1 cellular context compared by ENCODE assay signal in the genomic region with DNA sequence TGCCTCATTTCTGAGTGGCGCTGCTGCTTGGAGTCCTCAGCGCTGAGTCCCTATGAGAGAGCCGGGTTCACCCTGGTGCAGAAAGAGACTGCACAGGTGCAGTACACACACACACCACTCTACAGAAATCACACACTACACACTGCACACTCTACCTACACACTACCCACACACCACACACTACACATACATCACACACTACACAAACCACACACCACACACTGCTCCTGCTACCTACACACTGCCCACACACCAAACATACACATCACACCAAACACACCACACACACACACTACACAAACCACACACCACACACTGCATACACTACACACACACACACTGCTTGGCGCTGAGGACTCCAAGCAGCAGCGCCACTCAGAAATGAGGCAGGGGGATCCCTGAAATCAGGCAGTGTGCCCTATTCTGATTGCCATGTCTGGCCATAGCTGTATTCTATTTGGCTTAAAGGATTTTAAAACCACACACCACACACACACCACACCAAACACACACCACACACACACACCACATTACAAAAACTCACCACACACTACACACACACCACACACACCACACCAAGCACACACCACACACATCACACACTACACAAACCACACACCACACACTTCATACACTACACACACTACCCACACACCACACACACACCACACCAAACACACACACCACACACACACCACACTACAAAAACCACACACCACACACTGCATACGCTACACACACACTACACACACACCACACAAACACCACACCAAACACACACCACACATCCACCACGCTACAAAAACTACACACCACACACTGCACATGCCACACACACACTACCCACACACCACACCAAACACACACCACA.
A peak's percentile ranks its signal among the peaks of the same experiment; 100 is the strongest.
TF ChIP-seq lines count a peak whose summit lies in the region.

No MANE protein-coding gene starts in this region.

TF ChIP-seq in HEK293, 187 proteins besides CTCF, POLR2A, EP300 and RAD21 (continued from another document):
- TF ChIP-seq, protein P1, sequence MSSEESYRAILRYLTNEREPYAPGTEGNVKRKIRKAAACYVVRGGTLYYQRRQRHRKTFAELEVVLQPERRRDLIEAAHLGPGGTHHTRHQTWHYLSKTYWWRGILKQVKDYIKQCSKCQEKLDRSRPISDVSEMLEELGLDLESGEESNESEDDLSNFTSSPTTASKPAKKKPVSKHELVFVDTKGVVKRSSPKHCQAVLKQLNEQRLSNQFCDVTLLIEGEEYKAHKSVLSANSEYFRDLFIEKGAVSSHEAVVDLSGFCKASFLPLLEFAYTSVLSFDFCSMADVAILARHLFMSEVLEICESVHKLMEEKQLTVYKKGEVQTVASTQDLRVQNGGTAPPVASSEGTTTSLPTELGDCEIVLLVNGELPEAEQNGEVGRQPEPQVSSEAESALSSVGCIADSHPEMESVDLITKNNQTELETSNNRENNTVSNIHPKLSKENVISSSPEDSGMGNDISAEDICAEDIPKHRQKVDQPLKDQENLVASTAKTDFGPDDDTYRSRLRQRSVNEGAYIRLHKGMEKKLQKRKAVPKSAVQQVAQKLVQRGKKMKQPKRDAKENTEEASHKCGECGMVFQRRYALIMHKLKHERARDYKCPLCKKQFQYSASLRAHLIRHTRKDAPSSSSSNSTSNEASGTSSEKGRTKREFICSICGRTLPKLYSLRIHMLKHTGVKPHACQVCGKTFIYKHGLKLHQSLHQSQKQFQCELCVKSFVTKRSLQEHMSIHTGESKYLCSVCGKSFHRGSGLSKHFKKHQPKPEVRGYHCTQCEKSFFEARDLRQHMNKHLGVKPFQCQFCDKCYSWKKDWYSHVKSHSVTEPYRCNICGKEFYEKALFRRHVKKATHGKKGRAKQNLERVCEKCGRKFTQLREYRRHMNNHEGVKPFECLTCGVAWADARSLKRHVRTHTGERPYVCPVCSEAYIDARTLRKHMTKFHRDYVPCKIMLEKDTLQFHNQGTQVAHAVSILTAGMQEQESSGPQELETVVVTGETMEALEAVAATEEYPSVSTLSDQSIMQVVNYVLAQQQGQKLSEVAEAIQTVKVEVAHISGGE (tag by site-specific recombination; conservative IDR thresholded peaks at IDR 0.05; ENCODE audit: low read depth), result no peak
- TF ChIP-seq, protein P2, sequence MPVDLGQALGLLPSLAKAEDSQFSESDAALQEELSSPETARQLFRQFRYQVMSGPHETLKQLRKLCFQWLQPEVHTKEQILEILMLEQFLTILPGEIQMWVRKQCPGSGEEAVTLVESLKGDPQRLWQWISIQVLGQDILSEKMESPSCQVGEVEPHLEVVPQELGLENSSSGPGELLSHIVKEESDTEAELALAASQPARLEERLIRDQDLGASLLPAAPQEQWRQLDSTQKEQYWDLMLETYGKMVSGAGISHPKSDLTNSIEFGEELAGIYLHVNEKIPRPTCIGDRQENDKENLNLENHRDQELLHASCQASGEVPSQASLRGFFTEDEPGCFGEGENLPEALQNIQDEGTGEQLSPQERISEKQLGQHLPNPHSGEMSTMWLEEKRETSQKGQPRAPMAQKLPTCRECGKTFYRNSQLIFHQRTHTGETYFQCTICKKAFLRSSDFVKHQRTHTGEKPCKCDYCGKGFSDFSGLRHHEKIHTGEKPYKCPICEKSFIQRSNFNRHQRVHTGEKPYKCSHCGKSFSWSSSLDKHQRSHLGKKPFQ (tag by site-specific recombination; IDR thresholded peaks at IDR 0.05), result peak; percentile 57
- TF ChIP-seq ZNF211 (tag by site-specific recombination; IDR thresholded peaks at IDR 0.05; ENCODE audit: low read depth), result no peak
